In the genomic region with DNA sequence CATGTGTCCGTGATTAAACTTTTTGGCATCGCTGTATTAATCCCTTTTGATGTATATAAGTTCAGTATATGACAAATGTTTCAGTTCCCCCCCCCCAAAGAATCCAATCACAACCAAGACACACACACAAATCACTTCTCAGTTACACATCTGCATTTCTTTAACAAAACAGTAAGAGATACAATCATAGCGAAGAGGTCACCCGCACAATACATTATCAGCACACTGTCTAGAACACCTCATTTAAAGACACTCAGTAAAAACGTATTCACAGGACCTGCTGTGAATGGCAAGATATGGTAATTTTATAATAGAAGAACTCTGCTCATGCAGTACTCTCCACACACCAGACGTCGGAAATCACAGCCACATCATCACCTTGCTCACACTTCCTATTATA, we compare ENCODE assay signal across 33 cellular contexts.
"Had no signal": no experiment of that assay in that cellular context is flagged by ENCODE, and none has a peak within 500 bp of the region (broad histone marks: within the 10 kb centered on the region; RNA-seq: fewer than 3 reads in every experiment).

No MANE protein-coding gene starts in this region.

- H3K27ac ChIP-seq: adrenal gland, ascending aorta, breast epithelium, cardiac muscle cell had no signal

- H3K4me3 Mint-ChIP-seq: activated CD4-positive, alpha-beta memory T cell treated with anti-CD3 and anti-CD28 coated beads for 36 hours; activated CD4-positive, alpha-beta T cell treated with anti-CD3 and anti-CD28 coated beads for 36 hours; activated CD4-positive, alpha-beta T cell treated with anti-CD3 and anti-CD28 coated beads, Interleukin-2, amount 10 ng/mL, durations not matched to agents 24 days and 14 days; activated CD8-positive, alpha-beta memory T cell treated with anti-CD3 and anti-CD28 coated beads, Interleukin-2, amount 10 ng/mL, durations not matched to agents 7 days and 5 days; activated CD8-positive, alpha-beta T cell treated with anti-CD3 and anti-CD28 coated beads, Interleukin-2, amount 10 ng/mL, durations not matched to agents 7 days and 5 days; activated naive CD4-positive, alpha-beta T cell treated with anti-CD3 and anti-CD28 coated beads for 36 hours; activated naive CD4-positive, alpha-beta T cell treated with anti-CD3 and anti-CD28 coated beads, Interleukin-2, amount 50 U/mL, for 24 hours; activated naive CD8-positive, alpha-beta T cell treated with anti-CD3 and anti-CD28 coated beads for 36 hours; activated naive CD8-positive, alpha-beta T cell treated with anti-CD3 and anti-CD28 coated beads, Interleukin-2, amount 50 U/mL, for 24 hours; activated T-helper 1 cell treated with anti-CD3 and anti-CD28 coated beads, Interleukin-12 subunit alpha, Interleukin-12 subunit beta, Interleukin-2, Interleukin-4 antibody, amounts not matched to agents 30 ng/mL and 10 ng/mL and 1 ng/mL, durations not matched to agents 14 hours and 24 hours and 36 hours; brain; central memory CD8-positive, alpha-beta T cell; effector memory CD8-positive, alpha-beta T cell had no signal

- H3K4me1 Mint-ChIP-seq: brain; central memory CD8-positive, alpha-beta T cell had no signal

- H3K36me3 Mint-ChIP-seq: activated CD4-positive, alpha-beta memory T cell treated with anti-CD3 and anti-CD28 coated beads for 36 hours; activated CD8-positive, alpha-beta memory T cell treated with anti-CD3 and anti-CD28 coated beads, Interleukin-2, amount 10 ng/mL, durations not matched to agents 7 days and 5 days; activated naive CD4-positive, alpha-beta T cell treated with anti-CD3 and anti-CD28 coated beads, Interleukin-2, amount 50 U/mL, for 24 hours; activated naive CD8-positive, alpha-beta T cell treated with anti-CD3 and anti-CD28 coated beads for 36 hours had no signal

- ATAC-seq: activated CD4-positive, alpha-beta T cell treated with anti-CD3 and anti-CD28 coated beads for 36 hours; activated CD8-positive, alpha-beta memory T cell treated with anti-CD3 and anti-CD28 coated beads, Interleukin-2, amount 10 ng/mL, durations not matched to agents 7 days and 5 days; activated CD8-positive, alpha-beta T cell treated with anti-CD3 and anti-CD28 coated beads, Interleukin-2, amount 10 ng/mL, durations not matched to agents 7 days and 5 days; activated naive CD8-positive, alpha-beta T cell treated with anti-CD3 and anti-CD28 coated beads, Interleukin-2, amount 50 U/mL, for 24 hours; effector memory CD8-positive, alpha-beta T cell; esophagus mucosa had no signal

- DNase-seq: activated CD4-positive, alpha-beta memory T cell treated with anti-CD3 and anti-CD28 coated beads for 36 hours; activated CD4-positive, alpha-beta T cell treated with anti-CD3 and anti-CD28 coated beads for 36 hours; activated CD4-positive, alpha-beta T cell treated with anti-CD3 and anti-CD28 coated beads, Interleukin-2, amount 10 ng/mL, durations not matched to agents 24 days and 14 days; activated CD4-positive, CD25-positive, alpha-beta regulatory T cell; activated CD4-positive, CD25-positive, alpha-beta regulatory T cell treated with anti-CD3 and anti-CD28 coated beads, Interleukin-2, amount 50 U/mL, for 72 hours; activated CD8-positive, alpha-beta memory T cell treated with anti-CD3 and anti-CD28 coated beads, Interleukin-2, amount 10 ng/mL, durations not matched to agents 7 days and 5 days; activated CD8-positive, alpha-beta memory T cell treated with anti-CD3 and anti-CD28 coated beads, Interleukin-2, amount 50 U/mL, for 4 hours; activated CD8-positive, alpha-beta T cell treated with anti-CD3 and anti-CD28 coated beads, Interleukin-2, amount 10 ng/mL, durations not matched to agents 7 days and 5 days; activated effector memory CD4-positive, alpha-beta T cell treated with anti-CD3 and anti-CD28 coated beads, Interleukin-2, amount 50 U/mL, for 16 hours; activated naive CD4-positive, alpha-beta T cell treated with anti-CD3 and anti-CD28 coated beads for 36 hours; activated naive CD8-positive, alpha-beta T cell treated with anti-CD3 and anti-CD28 coated beads for 36 hours; activated naive CD8-positive, alpha-beta T cell treated with anti-CD3 and anti-CD28 coated beads, Interleukin-2, amount 50 U/mL, for 24 hours; activated T-cell treated with anti-CD3 and anti-CD28 coated beads, Interleukin-2, amount 50 U/mL, for 1 hour; activated T-cell treated with anti-CD3 and anti-CD28 coated beads, Interleukin-2, amount 50 U/mL, for 48 hours; adrenal gland; amygdala; cortex of kidney; dermis blood vessel endothelial cell; effector CD4-positive, alpha-beta T cell; effector memory CD8-positive, alpha-beta T cell; foreskin fibroblast; head of caudate nucleus; T-helper 1 cell; T-helper 2 cell had no signal

- H3K9me3 ChIP-seq: adrenal gland, ascending aorta, breast epithelium had no signal

- H3K27me3 Mint-ChIP-seq: activated naive CD8-positive, alpha-beta T cell treated with anti-CD3 and anti-CD28 coated beads for 36 hours; activated naive CD8-positive, alpha-beta T cell treated with anti-CD3 and anti-CD28 coated beads, Interleukin-2, amount 50 U/mL, for 24 hours; brain; central memory CD8-positive, alpha-beta T cell; effector memory CD8-positive, alpha-beta T cell had no signal

- H3K4me3 ChIP-seq: adrenal gland, ascending aorta, breast epithelium, cardiac muscle cell had no signal

- H3K9me3 Mint-ChIP-seq: activated CD4-positive, alpha-beta memory T cell treated with anti-CD3 and anti-CD28 coated beads for 36 hours; activated CD4-positive, alpha-beta T cell treated with anti-CD3 and anti-CD28 coated beads, Interleukin-2, amount 10 ng/mL, durations not matched to agents 24 days and 14 days; activated naive CD4-positive, alpha-beta T cell treated with anti-CD3 and anti-CD28 coated beads for 36 hours; activated naive CD4-positive, alpha-beta T cell treated with anti-CD3 and anti-CD28 coated beads, Interleukin-2, amount 50 U/mL, for 24 hours; activated naive CD8-positive, alpha-beta T cell treated with anti-CD3 and anti-CD28 coated beads for 36 hours; activated naive CD8-positive, alpha-beta T cell treated with anti-CD3 and anti-CD28 coated beads, Interleukin-2, amount 50 U/mL, for 24 hours; activated T-helper 1 cell treated with anti-CD3 and anti-CD28 coated beads, Interleukin-12 subunit alpha, Interleukin-12 subunit beta, Interleukin-2, Interleukin-4 antibody, amounts not matched to agents 30 ng/mL and 10 ng/mL and 1 ng/mL, durations not matched to agents 14 hours and 24 hours and 36 hours; activated T-helper 2 cell treated with anti-CD3 and anti-CD28 coated beads, Interferon-gamma antibody, Interleukin-2, Interleukin-4, amounts not matched to agents 10 μg/mL and 5 μg/mL and 100 μg/mL, durations not matched to agents 14 hours and 24 hours and 36 hours; brain; central memory CD8-positive, alpha-beta T cell; effector memory CD8-positive, alpha-beta T cell had no signal

- H3K36me3 ChIP-seq: breast epithelium had no signal

- H3K27me3 ChIP-seq: adrenal gland, ascending aorta, breast epithelium, cardiac muscle cell had no signal

- H3K4me1 ChIP-seq: adrenal gland, ascending aorta, breast epithelium had no signal

- H3K27ac Mint-ChIP-seq: activated CD4-positive, alpha-beta memory T cell treated with anti-CD3 and anti-CD28 coated beads for 36 hours; activated CD4-positive, alpha-beta T cell treated with anti-CD3 and anti-CD28 coated beads for 36 hours; activated CD4-positive, alpha-beta T cell treated with anti-CD3 and anti-CD28 coated beads, Interleukin-2, amount 10 ng/mL, durations not matched to agents 24 days and 14 days; activated CD8-positive, alpha-beta memory T cell treated with anti-CD3 and anti-CD28 coated beads, Interleukin-2, amount 10 ng/mL, durations not matched to agents 7 days and 5 days; activated CD8-positive, alpha-beta T cell treated with anti-CD3 and anti-CD28 coated beads, Interleukin-2, amount 10 ng/mL, durations not matched to agents 7 days and 5 days; activated naive CD4-positive, alpha-beta T cell treated with anti-CD3 and anti-CD28 coated beads for 36 hours; activated naive CD4-positive, alpha-beta T cell treated with anti-CD3 and anti-CD28 coated beads, Interleukin-2, amount 50 U/mL, for 24 hours; activated naive CD8-positive, alpha-beta T cell treated with anti-CD3 and anti-CD28 coated beads for 36 hours; activated naive CD8-positive, alpha-beta T cell treated with anti-CD3 and anti-CD28 coated beads, Interleukin-2, amount 50 U/mL, for 24 hours; activated T-helper 1 cell treated with anti-CD3 and anti-CD28 coated beads, Interleukin-12 subunit alpha, Interleukin-12 subunit beta, Interleukin-2, Interleukin-4 antibody, amounts not matched to agents 30 ng/mL and 10 ng/mL and 1 ng/mL, durations not matched to agents 14 hours and 24 hours and 36 hours; activated T-helper 2 cell treated with anti-CD3 and anti-CD28 coated beads, Interferon-gamma antibody, Interleukin-2, Interleukin-4, amounts not matched to agents 10 μg/mL and 5 μg/mL and 100 μg/mL, durations not matched to agents 14 hours and 24 hours and 36 hours; brain; effector memory CD8-positive, alpha-beta T cell had no signal
